Comparison of ENCODE assay signal across 8 cellular contexts in the genomic region with DNA sequence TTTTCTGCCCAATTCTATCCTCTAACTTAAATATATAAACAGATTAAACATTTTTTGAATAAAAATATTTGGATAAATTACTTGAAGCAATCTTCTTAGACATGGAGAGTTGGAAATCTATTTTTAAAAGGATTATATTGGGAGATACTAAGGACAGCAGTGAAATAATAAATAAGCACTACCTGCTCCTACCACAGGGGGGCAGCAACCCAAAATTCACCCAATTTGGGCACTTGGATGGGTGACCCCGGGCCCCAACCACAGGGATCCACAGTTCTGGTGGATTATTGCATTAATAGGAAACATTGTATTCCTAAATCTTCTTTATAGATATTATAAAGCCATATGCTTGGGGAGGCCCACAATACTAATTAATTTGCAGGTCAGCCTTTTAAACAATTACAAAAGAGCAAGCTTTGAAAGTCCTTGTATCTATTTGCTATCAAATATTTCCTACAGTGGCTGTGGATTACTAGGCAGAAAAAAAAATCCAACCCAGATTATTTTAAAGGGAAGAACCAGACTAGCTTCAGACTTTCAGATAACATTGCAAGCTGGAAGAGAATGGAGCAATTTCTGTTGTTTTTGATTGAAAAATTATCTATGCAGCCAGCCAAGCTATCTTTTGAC.
DNase-seq lines count a peak whose midpoint lies in the region; ATAC-seq, FAIRE-seq and TF ChIP-seq lines count a peak whose summit lies in the region.

No MANE protein-coding gene starts in this region.

- no peak for TF ChIP-seq EP300 in stomach (IDR thresholded peaks at IDR 0.05)

- TF ChIP-seq CTCF in GM12874 (IDR thresholded peaks at IDR 0.05; ENCODE audit: insufficient read depth, low read depth, low read length), result peak; percentile 57; the same call in 1 of the 2 replicates
- peak in 5 of 7 experiments; percentile 40 to 83 (median 60) for TF ChIP-seq CTCF in stomach (IDR thresholded peaks at IDR 0.05)

- H3K36me3 ChIP-seq in stomach, result no peaks in the 10 kb centered on the region

- H3K27ac ChIP-seq in stomach, result no peak overlapping the region

- no peak for ATAC-seq in HG02763 (IDR thresholded peaks at IDR 0.05; ENCODE audit: unreplicated experiment)

- DNase-seq in AG08395 (ENCODE audit: low spot score) (peak; percentile 45), HT1080 (ENCODE audit: low read depth) (peak; percentile 11), stomach (peak; percentile 44), ecto neural progenitor cell (ENCODE audit: low spot score) (no peak)
- DNase-seq in activated CD4-positive, alpha-beta T cell treated with anti-CD3 and anti-CD28 coated beads, Interleukin-2, amount 50 U/mL, for 48 hours, result peak; percentile 36 to 54

- intact Hi-C loops in stomach (cut with DNase I; ENCODE audit: low total_unique reads), result loop anchor here (5.0 kb wide), 1 partner anchor 123 kb away; no protein-coding TSS in a partner anchor

- no peak overlapping the region for H3K4me3 ChIP-seq in stomach

- H3K27me3 ChIP-seq in stomach, result no peaks in the 10 kb centered on the region

- H3K4me1 ChIP-seq in stomach, result no peaks in the 10 kb centered on the region

- WGBS in stomach, 5 donors, result 0 to 7% (median 3%) methylated on average over 1 of the region's 1 CpG

- TF ChIP-seq POLR2A in stomach (IDR thresholded peaks at IDR 0.05), result no peak

- no peaks in the 10 kb centered on the region for H3K9me3 ChIP-seq in stomach

- peak; percentile 91 for FAIRE-seq in islet of Langerhans (lab: Jason Lieb, UNC)
